In the genomic region with DNA sequence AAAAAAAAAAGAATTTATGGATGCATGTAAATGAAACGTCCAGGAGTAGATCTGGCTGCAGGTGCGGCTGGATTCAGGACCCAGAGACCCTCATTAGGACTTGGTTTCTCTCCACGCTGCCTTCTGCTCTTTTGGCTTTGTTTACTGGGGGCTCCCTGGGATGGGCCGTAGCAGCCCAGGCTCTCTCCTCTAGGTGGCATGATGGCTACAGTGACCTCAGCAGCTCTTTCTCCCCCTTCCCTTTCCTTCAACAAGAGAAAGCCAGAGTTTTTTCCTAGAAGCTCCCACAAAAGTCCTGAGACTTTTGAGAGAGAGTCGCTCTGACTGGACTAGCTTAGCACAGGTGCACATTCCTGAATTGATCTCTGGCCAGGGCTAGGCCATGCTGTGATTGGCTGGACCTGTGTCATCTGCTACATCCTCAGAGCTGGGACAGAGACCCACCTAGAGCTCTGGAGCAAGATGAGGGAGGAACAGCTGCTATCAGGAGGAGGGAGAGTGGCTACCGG, we compare ENCODE assay signal across 8 cellular contexts.
DNase-seq lines count a peak whose midpoint lies in the region; ATAC-seq and TF ChIP-seq lines count a peak whose summit lies in the region.

No MANE protein-coding gene starts in this region.

- DNase-seq in CD4-positive, alpha-beta T cell, result peak in 5 of 10 experiments; percentile 7 to 35 (median 21)
- peak in 6 of 10 donors; percentile 42 to 62 (median 56) for DNase-seq in dorsolateral prefrontal cortex
- no peak for DNase-seq in right lobe of liver
- DNase-seq in substantia nigra (lab: John Stamatoyannopoulos, UW), result peak in 41 of 49 donors; percentile 9 to 76 (median 44)

- CTCF ChIA-PET in CD4-positive, alpha-beta T cell (lab: Charles Lee), result interaction anchor here (0.5 to 3.4 kb wide), 18 partner anchors 10 to 580 kb away, joined by 3 to 14 read pairs (median 4); no protein-coding TSS in a partner anchor

- peak overlapping the region; percentile 88 for H3K27ac Mint-ChIP-seq in CD4-positive, alpha-beta T cell
- peak overlapping the region; percentile 62 for H3K27ac Mint-ChIP-seq in T-helper 1 cell treated with Interleukin-12 subunit alpha and Interleukin-12 subunit beta and Interleukin-4 antibody, amounts not matched to agents 30 μg/mL and 1 μg/mL, for 36 hours

- no peak for ATAC-seq in CD4-positive, alpha-beta T cell (ENCODE audit: poor library complexity)
- ATAC-seq in GM19043 (IDR thresholded peaks at IDR 0.05; ENCODE audit: low read depth, unreplicated experiment), result peak; percentile 43
- peak; percentile 40 for ATAC-seq in HG03442 (IDR thresholded peaks at IDR 0.05; ENCODE audit: unreplicated experiment)
- peak; percentile 79 to 90 (median 86) for ATAC-seq in right lobe of liver
- ATAC-seq in GM18870 (IDR thresholded peaks at IDR 0.05; ENCODE audit: unreplicated experiment), result no peak

- H3K4me1 Mint-ChIP-seq in CD4-positive, alpha-beta T cell (ENCODE audit: low read depth), result peaks cover 49% of the 10 kb centered on the region
- peaks cover 38% of the 10 kb centered on the region for H3K4me1 Mint-ChIP-seq in T-helper 1 cell treated with Interleukin-12 subunit alpha and Interleukin-12 subunit beta and Interleukin-4 antibody, amounts not matched to agents 30 μg/mL and 1 μg/mL, for 36 hours (ENCODE audit: low read depth)

- H3K36me3 Mint-ChIP-seq in CD4-positive, alpha-beta T cell (ENCODE audit: low read depth), result no peaks in the 10 kb centered on the region
- H3K36me3 Mint-ChIP-seq in T-helper 1 cell treated with Interleukin-12 subunit alpha and Interleukin-12 subunit beta and Interleukin-4 antibody, amounts not matched to agents 30 μg/mL and 1 μg/mL, for 36 hours (ENCODE audit: low read depth), result peaks cover 2% of the 10 kb centered on the region

- H3K4me3 ChIP-seq in dorsolateral prefrontal cortex, result peak overlapping the region in 6 of 59 donors; percentile 1 to 31 (median 17)
- H3K4me3 ChIP-seq in right lobe of liver, result no peak overlapping the region

- peaks cover 0 to 22% (median 7%) of the 10 kb centered on the region in 4 donors for H3K4me1 ChIP-seq in right lobe of liver

- POLR2A ChIA-PET in CD4-positive, alpha-beta T cell (lab: Charles Lee), result interaction anchor here (1.0 to 4.0 kb wide), 16 partner anchors 26 to 115 kb away, joined by 3 to 50 read pairs (median 6); a partner anchor contains a TSS

- no peaks in the 10 kb centered on the region for H3K9me3 Mint-ChIP-seq in CD4-positive, alpha-beta T cell
- H3K9me3 Mint-ChIP-seq in T-helper 1 cell treated with Interleukin-12 subunit alpha and Interleukin-12 subunit beta and Interleukin-4 antibody, amounts not matched to agents 30 μg/mL and 1 μg/mL, for 36 hours, result no peaks in the 10 kb centered on the region

- no peaks in the 10 kb centered on the region for H3K36me3 ChIP-seq in right lobe of liver

- H3K27ac ChIP-seq in CD4-positive, alpha-beta T cell (ENCODE audit: low read depth, low read length), result peak overlapping the region; percentile 45
- H3K27ac ChIP-seq in dorsolateral prefrontal cortex (peak overlapping the region in 15 of 59 donors; percentile 9 to 70 (median 38)), right lobe of liver (no peak overlapping the region), substantia nigra (ENCODE audit: low read depth, low read length, poor library complexity, severe bottlenecking) (peak overlapping the region; percentile 4)

- TF ChIP-seq POLR2A in right lobe of liver (IDR thresholded peaks at IDR 0.05), result no peak

- H3K9me3 ChIP-seq in CD4-positive, alpha-beta T cell (ENCODE audit: control insufficient read depth, low read length), result no peaks in the 10 kb centered on the region
- no peaks in the 10 kb centered on the region for H3K9me3 ChIP-seq in right lobe of liver

- no peaks in the 10 kb centered on the region for H3K27me3 ChIP-seq in CD4-positive, alpha-beta T cell (ENCODE audit: control insufficient read depth, insufficient read depth, low read length)
- no peaks in the 10 kb centered on the region for H3K27me3 ChIP-seq in dorsolateral prefrontal cortex
- no peaks in the 10 kb centered on the region for H3K27me3 ChIP-seq in right lobe of liver

- WGBS in right lobe of liver (ENCODE audit: insufficient coverage, low coverage, low lambda C conversion rate, missing lambda C conversion rate), result 22% methylated on average over 5 of the region's 6 CpGs

- TF ChIP-seq CTCF in CD4-positive, alpha-beta T cell (IDR thresholded peaks at IDR 0.05), result peak; percentile 42
- TF ChIP-seq CTCF in dorsolateral prefrontal cortex (IDR thresholded peaks at IDR 0.05 in 54 of 56, conservative IDR thresholded peaks at IDR 0.05 in 2 of 56; ENCODE audit: low read depth in 1 of 56, partially characterized antibody in 56 of 56) (peak in 55 of 56 donors; percentile 35 to 85 (median 68)), right lobe of liver (IDR thresholded peaks at IDR 0.05) (peak; percentile 60 to 73 (median 72))

- no peaks in the 10 kb centered on the region for H3K27me3 Mint-ChIP-seq in CD4-positive, alpha-beta T cell
- H3K27me3 Mint-ChIP-seq in T-helper 1 cell treated with Interleukin-12 subunit alpha and Interleukin-12 subunit beta and Interleukin-4 antibody, amounts not matched to agents 30 μg/mL and 1 μg/mL, for 36 hours (ENCODE audit: low read depth), result no peaks in the 10 kb centered on the region

- intact Hi-C loops in CD4-positive, alpha-beta T cell (cut with DNase I, micrococcal nuclease), result loop anchor here (2.0 to 5.0 kb wide), 3 partner anchors 68 to 89 kb away; a partner anchor contains a TSS
- intact Hi-C loops in dorsolateral prefrontal cortex (cut with DNase I) (loop anchor here in 1 of 2 donors (2.0 to 5.0 kb wide), 3 partner anchors 57 to 93 kb away; a partner anchor contains a TSS), right lobe of liver (cut with DNase I) (no loop called here)

- peak overlapping the region; percentile 59 for H3K4me3 Mint-ChIP-seq in CD4-positive, alpha-beta T cell
- peak overlapping the region; percentile 39 for H3K4me3 Mint-ChIP-seq in T-helper 1 cell treated with Interleukin-12 subunit alpha and Interleukin-12 subunit beta and Interleukin-4 antibody, amounts not matched to agents 30 μg/mL and 1 μg/mL, for 36 hours

Comparison
In these comparisons a context has a peak if more than half of its experiments do, and no peak if none do; other contexts are left out.
1. ATAC-seq: peak in GM19043 (single experiment), HG03442 (single experiment) and right lobe of liver (4 of 4); none in CD4-positive, alpha-beta T cell (single experiment) and GM18870 (single experiment).
2. DNase-seq: peak in dorsolateral prefrontal cortex (6 of 10) and substantia nigra (41 of 49); none in right lobe of liver (0 of 3).
3. H3K27ac ChIP-seq: peak in CD4-positive, alpha-beta T cell (single experiment) and substantia nigra (single experiment); none in right lobe of liver (0 of 3).
4. intact Hi-C loops: an anchor here in CD4-positive, alpha-beta T cell (2.0 to 5.0 kb wide); none called in right lobe of liver.
5. Peak in every context shown above with its lines, with median percentiles within 50 percentile points of each other: CTCF ChIP-seq.